Comparison of ENCODE assay signal across 1 cellular context in the genomic region with DNA sequence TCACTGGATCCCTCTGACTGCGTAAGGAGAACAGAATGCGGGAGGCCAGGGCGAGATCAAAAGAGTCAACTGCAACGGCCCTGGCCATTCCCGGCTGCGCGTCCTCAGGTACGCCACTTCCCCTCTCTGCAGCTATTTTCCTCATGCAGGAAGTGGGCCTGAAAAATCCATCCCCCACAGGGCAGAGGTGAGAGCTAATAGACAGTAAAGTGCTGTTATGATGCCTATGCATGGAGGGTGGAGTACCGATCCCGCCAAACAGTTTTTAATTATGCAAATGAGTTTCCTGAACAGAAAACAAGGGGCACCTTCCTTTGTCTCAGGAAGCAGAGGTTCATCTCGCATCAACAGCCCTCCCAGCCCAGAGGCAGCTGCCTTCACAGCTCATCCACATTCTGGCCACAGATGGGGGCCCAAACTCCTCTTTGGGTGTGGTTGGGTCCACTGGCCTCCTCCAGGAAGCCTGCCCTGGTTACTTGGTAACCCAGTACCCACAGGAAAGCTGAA.
TF ChIP-seq lines count a peak whose summit lies in the region.

No MANE protein-coding gene starts in this region.

TF ChIP-seq in HepG2, 621 proteins besides CTCF, POLR2A, EP300 and RAD21 (continued from another document):
- TF ChIP-seq, protein P1, sequence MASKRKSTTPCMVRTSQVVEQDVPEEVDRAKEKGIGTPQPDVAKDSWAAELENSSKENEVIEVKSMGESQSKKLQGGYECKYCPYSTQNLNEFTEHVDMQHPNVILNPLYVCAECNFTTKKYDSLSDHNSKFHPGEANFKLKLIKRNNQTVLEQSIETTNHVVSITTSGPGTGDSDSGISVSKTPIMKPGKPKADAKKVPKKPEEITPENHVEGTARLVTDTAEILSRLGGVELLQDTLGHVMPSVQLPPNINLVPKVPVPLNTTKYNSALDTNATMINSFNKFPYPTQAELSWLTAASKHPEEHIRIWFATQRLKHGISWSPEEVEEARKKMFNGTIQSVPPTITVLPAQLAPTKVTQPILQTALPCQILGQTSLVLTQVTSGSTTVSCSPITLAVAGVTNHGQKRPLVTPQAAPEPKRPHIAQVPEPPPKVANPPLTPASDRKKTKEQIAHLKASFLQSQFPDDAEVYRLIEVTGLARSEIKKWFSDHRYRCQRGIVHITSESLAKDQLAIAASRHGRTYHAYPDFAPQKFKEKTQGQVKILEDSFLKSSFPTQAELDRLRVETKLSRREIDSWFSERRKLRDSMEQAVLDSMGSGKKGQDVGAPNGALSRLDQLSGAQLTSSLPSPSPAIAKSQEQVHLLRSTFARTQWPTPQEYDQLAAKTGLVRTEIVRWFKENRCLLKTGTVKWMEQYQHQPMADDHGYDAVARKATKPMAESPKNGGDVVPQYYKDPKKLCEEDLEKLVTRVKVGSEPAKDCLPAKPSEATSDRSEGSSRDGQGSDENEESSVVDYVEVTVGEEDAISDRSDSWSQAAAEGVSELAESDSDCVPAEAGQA (IDR thresholded peaks at IDR 0.05; ENCODE audit: low read depth) = no peak
- TF ChIP-seq, protein P1 (CRISPR knock-in tag; IDR thresholded peaks at IDR 0.05; ENCODE audit: borderline replicate concordance) = no peak
- no peak for TF ChIP-seq ARNTL (CRISPR knock-in tag; IDR thresholded peaks at IDR 0.05)
- TF ChIP-seq, protein P2, sequence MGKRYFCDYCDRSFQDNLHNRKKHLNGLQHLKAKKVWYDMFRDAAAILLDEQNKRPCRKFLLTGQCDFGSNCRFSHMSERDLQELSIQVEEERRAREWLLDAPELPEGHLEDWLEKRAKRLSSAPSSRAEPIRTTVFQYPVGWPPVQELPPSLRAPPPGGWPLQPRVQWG (CRISPR knock-in tag; IDR thresholded peaks at IDR 0.05; ENCODE audit: borderline replicate concordance, low read depth) = no peak
- TF ChIP-seq SMAD3 (CRISPR knock-in tag; IDR thresholded peaks at IDR 0.05) = no peak
- no peak for TF ChIP-seq MATR3 (CRISPR knock-in tag; IDR thresholded peaks at IDR 0.05)
- TF ChIP-seq HOXA3 (CRISPR knock-in tag; IDR thresholded peaks at IDR 0.05) = no peak
- TF ChIP-seq RBM22 (optimal IDR thresholded peaks at IDR 0.05; ENCODE audit: low read length) = no peak
- no peak for TF ChIP-seq SIX4 (CRISPR knock-in tag; IDR thresholded peaks at IDR 0.05)
- TF ChIP-seq CHD2 (IDR thresholded peaks at IDR 0.05; ENCODE audit: low read depth, low read length) = no peak
- TF ChIP-seq NBN (conservative IDR thresholded peaks at IDR 0.05) = no peak
- TF ChIP-seq ZNF10 (CRISPR knock-in tag; IDR thresholded peaks at IDR 0.05; ENCODE audit: borderline replicate concordance, low read depth) = no peak
- TF ChIP-seq SCMH1 (CRISPR knock-in tag; IDR thresholded peaks at IDR 0.05; ENCODE audit: borderline replicate concordance) = no peak
